In the genomic region with DNA sequence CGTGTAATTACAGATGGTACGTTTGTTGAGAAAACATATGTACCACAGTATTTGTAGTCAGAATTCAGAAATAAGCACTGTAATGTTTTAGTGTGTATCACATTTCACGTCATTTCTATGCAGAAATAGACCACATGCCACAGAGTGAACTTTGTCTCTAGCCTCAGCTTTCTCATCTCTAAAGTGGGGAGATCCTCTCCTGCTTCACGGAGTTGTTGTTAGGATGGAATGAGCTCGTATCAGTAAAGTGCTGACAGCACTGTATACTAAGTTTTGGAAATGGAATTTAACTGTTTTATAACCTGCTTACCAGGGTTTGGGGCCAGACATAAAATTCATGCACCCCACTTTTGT, we compare ENCODE assay signal across 32 cellular contexts. TPM values are rescaled to one million over a fixed set of nuclear protein-coding genes. Genes with fewer than 3 reads are reported as not detected.
"Had no signal": no experiment of that assay in that cellular context is flagged by ENCODE, and none has a peak within 500 bp of the region (broad histone marks: within the 10 kb centered on the region; RNA-seq: fewer than 3 reads in every experiment).

No MANE protein-coding gene starts in this region.

- FAIRE-seq: endothelial cell of umbilical vein, kidney, small intestine had no signal

- H3K9me3 ChIP-seq: colonic mucosa, esophagus muscularis mucosa, gastroesophageal sphincter, heart left ventricle, mucosa of descending colon, ovary, psoas muscle, suprapubic skin, transverse colon, upper lobe of right lung, uterus had no signal

- H3K4me1 ChIP-seq: colonic mucosa, gastroesophageal sphincter, heart left ventricle, neural progenitor cell, psoas muscle, suprapubic skin, transverse colon, upper lobe of right lung, uterus had no signal

- H3K4me2 ChIP-seq: hepatocyte, neural progenitor cell had no signal

- H3K9me3 Mint-ChIP-seq: dendritic cell treated with granulocyte-macrophage colony-stimulating factor and Interleukin-4, amounts not matched to agents 40 ng/mL and 50 ng/mL, for 4 days; mesothelial cell of epicardium; naive thymus-derived CD4-positive, alpha-beta T cell; nephron; neural progenitor cell; stimulated activated naive CD8-positive, alpha-beta T cell treated with anti-CD3 and anti-CD28 coated beads, Interleukin-15, amount 100 ng/mL, for 72 hours had no signal

- H3K27ac ChIP-seq: colonic mucosa, esophagus muscularis mucosa, foreskin keratinocyte, gastroesophageal sphincter, heart left ventricle, hepatocyte, neural progenitor cell, ovary, psoas muscle, suprapubic skin, transverse colon, upper lobe of right lung, uterus had no signal

- H2AFZ ChIP-seq: hepatocyte, neural progenitor cell had no signal

- H3K9ac ChIP-seq: neural progenitor cell had no signal

- H3K27me3 ChIP-seq: colonic mucosa, esophagus muscularis mucosa, foreskin keratinocyte, gastroesophageal sphincter, heart left ventricle, hepatocyte, neural progenitor cell, ovary, suprapubic skin, transverse colon, upper lobe of right lung, uterus had no signal

- DNase-seq: colonic mucosa; effector memory CD4-positive, alpha-beta T cell; foreskin keratinocyte; heart left ventricle; kidney; mesenchymal stem cell; mucosa of descending colon; naive thymus-derived CD4-positive, alpha-beta T cell; nucleus accumbens; ovary; posterior cingulate gyrus; psoas muscle; right cardiac atrium; small intestine; stimulated activated CD4-positive, alpha-beta T cell treated with anti-CD3 and anti-CD28 coated beads, Interleukin-15, amount 100 ng/mL, for 24 hours; stimulated activated CD4-positive, alpha-beta T cell treated with anti-CD3 and anti-CD28 coated beads, Interleukin-2, amount 100 ng/mL, for 48 hours; stimulated activated naive CD4-positive, alpha-beta T cell; stimulated activated naive CD8-positive, alpha-beta T cell treated with anti-CD3 and anti-CD28 coated beads, Interleukin-15, amount 100 ng/mL, for 72 hours; transverse colon; upper lobe of right lung; uterus had no signal

- H3K4me3 ChIP-seq: colonic mucosa, esophagus muscularis mucosa, gastroesophageal sphincter, heart left ventricle, hepatocyte, lung, mucosa of descending colon, neural progenitor cell, ovary, psoas muscle, suprapubic skin, transverse colon, upper lobe of right lung, uterus had no signal

- H3K4me3 Mint-ChIP-seq: dendritic cell treated with granulocyte-macrophage colony-stimulating factor and Interleukin-4, amounts not matched to agents 40 ng/mL and 50 ng/mL, for 4 days; mesothelial cell of epicardium; naive thymus-derived CD4-positive, alpha-beta T cell; nephron; stimulated activated naive CD8-positive, alpha-beta T cell treated with anti-CD3 and anti-CD28 coated beads, Interleukin-15, amount 100 ng/mL, for 72 hours had no signal

- H3K36me3 ChIP-seq: colonic mucosa, esophagus muscularis mucosa, gastroesophageal sphincter, heart left ventricle, neural progenitor cell, ovary, suprapubic skin, transverse colon, upper lobe of right lung, uterus had no signal

- H3K27ac Mint-ChIP-seq: dendritic cell treated with granulocyte-macrophage colony-stimulating factor and Interleukin-4, amounts not matched to agents 40 ng/mL and 50 ng/mL, for 4 days; mesothelial cell of epicardium; nephron; neural progenitor cell had no signal

- H3K4me1 Mint-ChIP-seq: naive thymus-derived CD4-positive, alpha-beta T cell; nephron; stimulated activated naive CD8-positive, alpha-beta T cell treated with anti-CD3 and anti-CD28 coated beads, Interleukin-15, amount 100 ng/mL, for 72 hours had no signal

- H3K79me2 ChIP-seq: hepatocyte had no signal

- H3K36me3 Mint-ChIP-seq: mesothelial cell of epicardium; naive thymus-derived CD4-positive, alpha-beta T cell; neural progenitor cell had no signal

- ATAC-seq: foreskin keratinocyte; gastroesophageal sphincter; heart left ventricle; left lobe of liver; mucosa of descending colon; naive thymus-derived CD4-positive, alpha-beta T cell; psoas muscle; right cardiac atrium; stimulated activated naive CD8-positive, alpha-beta T cell treated with anti-CD3 and anti-CD28 coated beads, Interleukin-15, amount 100 ng/mL, for 72 hours; upper lobe of right lung had no signal

RNA-seq across cellular contexts. Expression of a gene that starts 34.2 kb away (rescaled TPM):
- polyA plus RNA-seq: naive thymus-derived CD4-positive, alpha-beta T cell had no signal
